In genomic region chr9:6646028-6646636, GRCh38 we compare ENCODE assay signal across 8 cellular contexts. TPM values are rescaled to one million over a fixed set of nuclear protein-coding genes. Genes with fewer than 3 reads are reported as not detected.
DNase-seq lines count a peak whose midpoint lies in the region; ATAC-seq lines count a peak whose summit lies in the region.

No MANE protein-coding gene starts in this region.

- peak overlapping the region; percentile 40 for H3K4me3 ChIP-seq in CD8-positive, alpha-beta memory T cell (ENCODE audit: low read length)

- H3K9me3 Mint-ChIP-seq in CD8-positive, alpha-beta memory T cell: peaks cover 0 to 2% (median 0%) of the 10 kb centered on the region in 5 donors
- no peaks in the 10 kb centered on the region for H3K9me3 Mint-ChIP-seq in activated T-helper 2 cell treated with anti-CD3 and anti-CD28 coated beads, Interferon-gamma antibody, Interleukin-2, Interleukin-4, amounts not matched to agents 10 μg/mL and 5 μg/mL and 100 μg/mL, durations not matched to agents 14 hours and 24 hours and 36 hours
- H3K9me3 Mint-ChIP-seq in stimulated activated naive CD8-positive, alpha-beta T cell treated with anti-CD3 and anti-CD28 coated beads, Interleukin-15, amount 100 ng/mL, for 72 hours: no peaks in the 10 kb centered on the region

- peak in 1 of 5 donors; percentile 7 for DNase-seq in CD8-positive, alpha-beta memory T cell
- no peak for DNase-seq in activated T-helper 2 cell treated with anti-CD3 and anti-CD28 coated beads, Interferon-gamma antibody, Interleukin-2, Interleukin-4, amounts not matched to agents 10 μg/mL and 5 μg/mL and 100 μg/mL, durations not matched to agents 14 hours and 24 hours and 36 hours (ENCODE audit: low spot score)
- DNase-seq in left lobe of liver (ENCODE audit: low spot score): no peak
- no peak for DNase-seq in stimulated activated naive CD8-positive, alpha-beta T cell treated with anti-CD3 and anti-CD28 coated beads, Interleukin-15, amount 100 ng/mL, for 72 hours
- DNase-seq in DMS79 treated with DMSO at 0.1 percent for 48 hours (lab: John Stamatoyannopoulos, UW): no peak
- no peak for DNase-seq in DMS153 treated with DMSO at 0.1 percent for 48 hours (lab: John Stamatoyannopoulos, UW; ENCODE audit: unreplicated experiment)

- no peak overlapping the region for H3K27ac ChIP-seq in CD8-positive, alpha-beta memory T cell (ENCODE audit: low read depth, low read length)

- peaks cover 11% of the 10 kb centered on the region for H3K4me1 ChIP-seq in CD8-positive, alpha-beta memory T cell (ENCODE audit: insufficient read depth, low read length)

- H3K9me3 ChIP-seq in CD8-positive, alpha-beta memory T cell (ENCODE audit: low read length): no peaks in the 10 kb centered on the region

- ATAC-seq in HG02938 (IDR thresholded peaks at IDR 0.05; ENCODE audit: unreplicated experiment) (peak; percentile 7), left lobe of liver (peak; percentile 2), GM18861 (IDR thresholded peaks at IDR 0.05; ENCODE audit: unreplicated experiment) (no peak)
- ATAC-seq in stimulated activated naive CD8-positive, alpha-beta T cell treated with anti-CD3 and anti-CD28 coated beads, Interleukin-15, amount 100 ng/mL, for 72 hours: peak; percentile 21

- POLR2A ChIA-PET in CD8-positive, alpha-beta memory T cell (lab: Charles Lee): interaction anchor here (0.6 to 1.0 kb wide), 2 partner anchors 36 to 168 kb away, joined by 3 read pairs; no protein-coding TSS in a partner anchor

- no peaks in the 10 kb centered on the region for H3K36me3 ChIP-seq in CD8-positive, alpha-beta memory T cell (ENCODE audit: insufficient read depth, low read length)

- H3K4me1 Mint-ChIP-seq in CD8-positive, alpha-beta memory T cell: peaks cover 19 to 22% (median 19%) of the 10 kb centered on the region in 3 donors
- H3K4me1 Mint-ChIP-seq in activated T-helper 2 cell treated with anti-CD3 and anti-CD28 coated beads, Interferon-gamma antibody, Interleukin-2, Interleukin-4, amounts not matched to agents 10 μg/mL and 5 μg/mL and 100 μg/mL, durations not matched to agents 14 hours and 24 hours and 36 hours (ENCODE audit: low read depth): peaks cover 18% of the 10 kb centered on the region
- peaks cover 30% of the 10 kb centered on the region for H3K4me1 Mint-ChIP-seq in stimulated activated naive CD8-positive, alpha-beta T cell treated with anti-CD3 and anti-CD28 coated beads, Interleukin-15, amount 100 ng/mL, for 72 hours

- H3K4me3 Mint-ChIP-seq in CD8-positive, alpha-beta memory T cell: peak overlapping the region; percentile 72 to 90 (median 85)
- peak overlapping the region; percentile 83 for H3K4me3 Mint-ChIP-seq in activated T-helper 2 cell treated with anti-CD3 and anti-CD28 coated beads, Interferon-gamma antibody, Interleukin-2, Interleukin-4, amounts not matched to agents 10 μg/mL and 5 μg/mL and 100 μg/mL, durations not matched to agents 14 hours and 24 hours and 36 hours (ENCODE audit: low read depth)
- H3K4me3 Mint-ChIP-seq in stimulated activated naive CD8-positive, alpha-beta T cell treated with anti-CD3 and anti-CD28 coated beads, Interleukin-15, amount 100 ng/mL, for 72 hours: peak overlapping the region; percentile 81 to 89

- peaks cover 22% of the 10 kb centered on the region for H3K27me3 ChIP-seq in CD8-positive, alpha-beta memory T cell (ENCODE audit: insufficient read depth, low read length, poor library complexity, severe bottlenecking)

- H3K27ac Mint-ChIP-seq in CD8-positive, alpha-beta memory T cell: peak overlapping the region in 4 of 8 donors; percentile 25 to 82 (median 61)
- peak overlapping the region; percentile 33 for H3K27ac Mint-ChIP-seq in activated T-helper 2 cell treated with anti-CD3 and anti-CD28 coated beads, Interferon-gamma antibody, Interleukin-2, Interleukin-4, amounts not matched to agents 10 μg/mL and 5 μg/mL and 100 μg/mL, durations not matched to agents 14 hours and 24 hours and 36 hours
- peak overlapping the region in 1 of 2 donors; percentile 47 for H3K27ac Mint-ChIP-seq in stimulated activated naive CD8-positive, alpha-beta T cell treated with anti-CD3 and anti-CD28 coated beads, Interleukin-15, amount 100 ng/mL, for 72 hours

- intact Hi-C loops in activated T-helper 2 cell treated with anti-CD3 and anti-CD28 coated beads, Interferon-gamma antibody, Interleukin-2, Interleukin-4, amounts not matched to agents 10 μg/mL and 5 μg/mL and 100 μg/mL, durations not matched to agents 14 hours and 24 hours and 36 hours (cut with micrococcal nuclease): loop anchor here (2.0 kb wide), 1 partner anchor 35 kb away; no protein-coding TSS in a partner anchor

- H3K27me3 Mint-ChIP-seq in CD8-positive, alpha-beta memory T cell: peaks cover 52 to 56% of the 10 kb centered on the region in 2 donors
- H3K27me3 Mint-ChIP-seq in activated T-helper 2 cell treated with anti-CD3 and anti-CD28 coated beads, Interferon-gamma antibody, Interleukin-2, Interleukin-4, amounts not matched to agents 10 μg/mL and 5 μg/mL and 100 μg/mL, durations not matched to agents 14 hours and 24 hours and 36 hours (ENCODE audit: low read depth): peaks cover 63% of the 10 kb centered on the region
- H3K27me3 Mint-ChIP-seq in stimulated activated naive CD8-positive, alpha-beta T cell treated with anti-CD3 and anti-CD28 coated beads, Interleukin-15, amount 100 ng/mL, for 72 hours: peaks cover 95% of the 10 kb centered on the region

- CTCF ChIA-PET in CD8-positive, alpha-beta memory T cell (lab: Charles Lee): interaction anchor here (0.6 to 2.1 kb wide), 4 partner anchors 9 to 23 kb away, joined by 3 to 8 read pairs (median 3); no protein-coding TSS in a partner anchor

- H3K36me3 Mint-ChIP-seq in CD8-positive, alpha-beta memory T cell: no peaks in the 10 kb centered on the region
- no peaks in the 10 kb centered on the region for H3K36me3 Mint-ChIP-seq in activated T-helper 2 cell treated with anti-CD3 and anti-CD28 coated beads, Interferon-gamma antibody, Interleukin-2, Interleukin-4, amounts not matched to agents 10 μg/mL and 5 μg/mL and 100 μg/mL, durations not matched to agents 14 hours and 24 hours and 36 hours (ENCODE audit: low read depth)

RNA-seq across cellular contexts. Expression of gene GLDC, which starts 0.6 kb away (rescaled TPM):
- total RNA-seq in CD8-positive, alpha-beta memory T cell: 1 to 10 TPM; 3.1 to 3.8 TPM
- 0.58 TPM for polyA plus RNA-seq in CD8-positive, alpha-beta memory T cell
- total RNA-seq in activated T-helper 2 cell treated with anti-CD3 and anti-CD28 coated beads, Interferon-gamma antibody, Interleukin-2, Interleukin-4, amounts not matched to agents 10 μg/mL and 5 μg/mL and 100 μg/mL, durations not matched to agents 14 hours and 24 hours and 36 hours: 1.0 and 1.4 TPM in 2 replicates
- total RNA-seq in left lobe of liver: 112 TPM

Comparison
In these comparisons a context has a peak if more than half of its experiments do, and no peak if none do; other contexts are left out.
1. RNA of gene GLDC, which starts 0.6 kb away (total RNA-seq): 112 TPM in left lobe of liver (single experiment); 3.1 to 3.8 TPM in CD8-positive, alpha-beta memory T cell and 1.0 to 1.4 TPM in activated T-helper 2 cell treated with anti-CD3 and anti-CD28 coated beads, Interferon-gamma antibody, Interleukin-2, Interleukin-4, amounts not matched to agents 10 μg/mL and 5 μg/mL and 100 μg/mL, durations not matched to agents 14 hours and 24 hours and 36 hours; every median in the first group is over 10 times any median in the second.
2. Peak in every context shown above with its lines, with median percentiles within 50 percentile points of each other: H3K4me3 Mint-ChIP-seq.